8 cellular contexts compared by ENCODE assay signal in the genomic region with DNA sequence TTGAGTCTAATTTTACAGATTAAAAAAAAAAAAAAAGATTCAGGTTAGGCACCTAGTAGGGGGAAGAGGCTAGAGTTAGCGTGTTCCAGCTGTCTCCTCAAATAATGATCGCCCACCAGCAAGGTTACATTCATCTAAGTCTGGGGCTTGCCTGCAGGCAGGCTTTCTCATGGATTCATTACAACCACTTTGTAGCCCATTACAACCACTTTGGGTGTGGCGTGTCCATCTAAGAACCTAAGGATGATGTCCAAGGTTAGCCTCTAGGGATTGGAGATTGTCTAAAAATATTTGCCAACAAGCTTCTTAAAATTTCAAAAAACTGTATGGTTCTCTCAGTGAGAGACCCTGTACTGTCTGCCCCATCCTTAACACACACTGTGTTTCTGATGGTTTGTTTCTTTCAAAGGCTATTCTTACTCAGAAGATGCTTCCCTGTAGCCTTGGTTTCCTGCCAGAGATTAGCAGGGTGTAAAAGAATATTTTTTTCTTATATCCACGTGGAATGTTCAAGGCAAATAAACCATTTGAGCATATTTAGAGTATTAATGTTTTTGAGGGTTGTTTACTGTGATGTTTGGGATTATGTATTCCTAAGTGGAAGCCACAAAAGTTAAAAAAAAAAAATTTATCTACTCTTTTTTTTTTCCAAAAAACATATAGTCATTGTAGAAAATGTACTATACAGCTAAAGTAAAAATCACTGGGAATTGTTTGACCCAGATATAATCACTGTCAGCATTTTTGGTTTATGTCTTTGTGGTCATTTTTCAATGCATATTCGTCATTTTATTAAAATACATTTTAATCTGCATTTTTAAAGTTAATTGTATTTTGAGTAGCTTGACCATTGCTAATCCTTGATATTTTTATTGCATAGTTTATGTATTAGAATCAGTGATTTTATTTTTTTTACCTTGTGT. TPM values are rescaled to one million over a fixed set of nuclear protein-coding genes. Genes with fewer than 3 reads are reported as not detected.
DNase-seq lines count a peak whose midpoint lies in the region; ATAC-seq lines count a peak whose summit lies in the region.

No MANE protein-coding gene starts in this region.

- H3K4me1 Mint-ChIP-seq in activated CD4-positive, alpha-beta T cell treated with anti-CD3 and anti-CD28 coated beads, Interleukin-2, amount 10 ng/mL, durations not matched to agents 7 days and 5 days = peaks cover 43% of the 10 kb centered on the region
- H3K4me1 Mint-ChIP-seq in activated CD4-positive, alpha-beta memory T cell treated with anti-CD3 and anti-CD28 coated beads for 36 hours (ENCODE audit: low read depth) = peaks cover 41% of the 10 kb centered on the region

- H3K36me3 ChIP-seq in iPS-18a (ENCODE audit: control insufficient read depth, low read depth, low read length) = peaks cover 9% of the 10 kb centered on the region

- H3K4me3 Mint-ChIP-seq in activated CD4-positive, alpha-beta T cell treated with anti-CD3 and anti-CD28 coated beads, Interleukin-2, amount 10 ng/mL, durations not matched to agents 7 days and 5 days = peak overlapping the region; percentile 87
- H3K4me3 Mint-ChIP-seq in activated CD4-positive, alpha-beta memory T cell treated with anti-CD3 and anti-CD28 coated beads for 36 hours = peak overlapping the region; percentile 86

- H3K27ac ChIP-seq in iPS-18a (ENCODE audit: low read length) (no peak overlapping the region), substantia nigra (ENCODE audit: low read depth, low read length, poor library complexity, severe bottlenecking) (peak overlapping the region; percentile 94)

- H3K4me1 ChIP-seq in iPS-18a (ENCODE audit: control insufficient read depth, low read depth, low read length) = peaks cover 14% of the 10 kb centered on the region

- no peaks in the 10 kb centered on the region for H3K9me3 ChIP-seq in iPS-18a (ENCODE audit: control insufficient read depth, low read depth, low read length)

- peaks cover 10% of the 10 kb centered on the region for H3K36me3 Mint-ChIP-seq in activated CD4-positive, alpha-beta T cell treated with anti-CD3 and anti-CD28 coated beads, Interleukin-2, amount 10 ng/mL, durations not matched to agents 7 days and 5 days (ENCODE audit: low read depth)
- peaks cover 11% of the 10 kb centered on the region for H3K36me3 Mint-ChIP-seq in activated CD4-positive, alpha-beta memory T cell treated with anti-CD3 and anti-CD28 coated beads for 36 hours

- H3K27me3 ChIP-seq in iPS-18a (ENCODE audit: control insufficient read depth, insufficient read depth, low read length) = peaks cover 28% of the 10 kb centered on the region

- ATAC-seq in HG03025 (IDR thresholded peaks at IDR 0.05; ENCODE audit: low FRiP score, unreplicated experiment) (no peak), GM19351 (IDR thresholded peaks at IDR 0.05; ENCODE audit: unreplicated experiment) (no peak)

- no peak for DNase-seq in activated CD4-positive, alpha-beta T cell treated with anti-CD3 and anti-CD28 coated beads, Interleukin-2, amount 10 ng/mL, durations not matched to agents 7 days and 5 days
- no peak for DNase-seq in activated CD4-positive, alpha-beta T cell treated with anti-CD3 and anti-CD28 coated beads, Interleukin-2, amount 50 U/mL, for 1 hour
- no peak for DNase-seq in activated CD4-positive, alpha-beta memory T cell treated with anti-CD3 and anti-CD28 coated beads for 36 hours
- DNase-seq in substantia nigra (lab: John Stamatoyannopoulos, UW) = peak in 1 of 49 donors; percentile 35
- DNase-seq in effector CD8-positive, alpha-beta T cell (lab: John Stamatoyannopoulos, UW) = no peak

- no peaks in the 10 kb centered on the region for H3K9me3 Mint-ChIP-seq in activated CD4-positive, alpha-beta T cell treated with anti-CD3 and anti-CD28 coated beads, Interleukin-2, amount 10 ng/mL, durations not matched to agents 7 days and 5 days
- H3K9me3 Mint-ChIP-seq in activated CD4-positive, alpha-beta memory T cell treated with anti-CD3 and anti-CD28 coated beads for 36 hours = no peaks in the 10 kb centered on the region

- POLR2A ChIA-PET in activated CD4-positive, alpha-beta T cell treated with anti-CD3 and anti-CD28 coated beads, Interleukin-2, amount 10 ng/mL, durations not matched to agents 7 days and 5 days (lab: Charles Lee) = interaction anchor here (0.6 kb wide), 2 partner anchors 55 to 340 kb away, joined by 3 to 5 read pairs; no protein-coding TSS in a partner anchor
- POLR2A ChIA-PET in activated CD4-positive, alpha-beta memory T cell treated with anti-CD3 and anti-CD28 coated beads for 36 hours (lab: Charles Lee) = interaction anchor here (0.7 to 2.4 kb wide), 7 partner anchors 17 to 174 kb away, joined by 3 to 10 read pairs (median 4); a partner anchor contains a TSS

- peak overlapping the region; percentile 57 for H3K4me3 ChIP-seq in iPS-18a (ENCODE audit: low read length)

- CTCF ChIA-PET in activated CD4-positive, alpha-beta T cell treated with anti-CD3 and anti-CD28 coated beads, Interleukin-2, amount 10 ng/mL, durations not matched to agents 7 days and 5 days (lab: Charles Lee) = interaction anchor here (0.9 to 1.1 kb wide), 4 partner anchors 13 to 351 kb away, joined by 3 to 4 read pairs (median 4); no protein-coding TSS in a partner anchor
- CTCF ChIA-PET in activated CD4-positive, alpha-beta memory T cell treated with anti-CD3 and anti-CD28 coated beads for 36 hours (lab: Charles Lee) = interaction anchor here (0.6 to 3.1 kb wide), 8 partner anchors 21 to 258 kb away, joined by 3 to 17 read pairs (median 4); no protein-coding TSS in a partner anchor

- intact Hi-C loops in activated CD4-positive, alpha-beta memory T cell treated with anti-CD3 and anti-CD28 coated beads for 36 hours (cut with micrococcal nuclease) = loop anchor here (2.0 to 10.0 kb wide), 4 partner anchors 55 to 397 kb away; a partner anchor contains a TSS

- peak overlapping the region; percentile 91 for H3K27ac Mint-ChIP-seq in activated CD4-positive, alpha-beta T cell treated with anti-CD3 and anti-CD28 coated beads, Interleukin-2, amount 10 ng/mL, durations not matched to agents 7 days and 5 days
- peak overlapping the region; percentile 83 for H3K27ac Mint-ChIP-seq in activated CD4-positive, alpha-beta memory T cell treated with anti-CD3 and anti-CD28 coated beads for 36 hours

- H3K27me3 Mint-ChIP-seq in activated CD4-positive, alpha-beta T cell treated with anti-CD3 and anti-CD28 coated beads, Interleukin-2, amount 10 ng/mL, durations not matched to agents 7 days and 5 days = no peaks in the 10 kb centered on the region
- H3K27me3 Mint-ChIP-seq in activated CD4-positive, alpha-beta memory T cell treated with anti-CD3 and anti-CD28 coated beads for 36 hours = no peaks in the 10 kb centered on the region

- peak overlapping the region; percentile 86 for H3K9ac ChIP-seq in iPS-18a (ENCODE audit: low read length)

RNA-seq across cellular contexts. Expression of a gene that starts 1.7 kb away (rescaled TPM):
- total RNA-seq in activated CD4-positive, alpha-beta T cell treated with anti-CD3 and anti-CD28 coated beads, Interleukin-2, amount 10 ng/mL, durations not matched to agents 7 days and 5 days = 100 to 1,000 TPM; 262 to 264 TPM
- 100 to 1,000 TPM; 242 to 245 TPM for total RNA-seq in activated CD4-positive, alpha-beta memory T cell treated with anti-CD3 and anti-CD28 coated beads for 36 hours
